In the genomic region with DNA sequence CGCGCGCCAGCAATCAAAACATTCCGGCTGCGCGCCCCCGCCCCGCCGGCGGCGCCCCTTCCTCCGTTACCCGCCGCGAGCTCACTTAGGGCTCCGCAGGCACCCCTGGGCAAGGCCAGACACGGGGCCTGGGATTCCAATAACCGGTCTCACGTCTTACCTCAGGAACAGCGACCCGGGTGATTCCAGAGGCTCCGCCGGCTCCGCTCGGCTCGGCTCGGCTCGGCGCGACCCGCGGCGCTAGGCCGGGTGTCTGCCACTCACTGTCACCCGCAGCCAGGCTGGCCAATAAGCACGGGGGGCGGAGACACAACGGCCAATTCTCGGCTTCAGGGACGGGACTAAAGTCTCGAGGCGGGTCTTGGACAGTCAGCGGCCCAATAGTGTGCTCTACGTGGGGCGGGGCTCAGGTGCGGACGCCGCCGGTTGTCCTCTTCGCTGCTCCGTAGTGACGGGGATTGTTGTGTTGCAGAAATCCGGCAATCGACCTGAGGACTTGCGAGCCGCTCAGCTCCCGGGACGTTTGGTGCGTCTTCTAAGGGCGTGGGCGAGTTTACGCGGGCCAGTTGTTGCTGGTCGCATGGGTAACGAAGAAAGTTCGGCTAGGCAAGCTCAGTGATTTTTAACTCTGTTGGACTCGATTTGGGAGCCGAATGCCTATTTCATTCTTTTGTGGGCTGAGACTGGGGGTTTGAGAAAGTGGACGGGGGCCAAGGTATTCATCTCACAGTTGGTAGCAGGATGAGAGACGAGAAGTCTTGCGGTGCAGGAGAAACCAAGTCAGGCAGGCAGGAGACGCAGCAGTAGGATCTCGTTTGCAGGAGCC, we compare ENCODE assay signal across 8 cellular contexts. TPM values are rescaled to one million over a fixed set of nuclear protein-coding genes. Genes with fewer than 3 reads are reported as not detected.
DNase-seq lines count a peak whose midpoint lies in the region; ATAC-seq and TF ChIP-seq lines count a peak whose summit lies in the region.

A gene with protein sequence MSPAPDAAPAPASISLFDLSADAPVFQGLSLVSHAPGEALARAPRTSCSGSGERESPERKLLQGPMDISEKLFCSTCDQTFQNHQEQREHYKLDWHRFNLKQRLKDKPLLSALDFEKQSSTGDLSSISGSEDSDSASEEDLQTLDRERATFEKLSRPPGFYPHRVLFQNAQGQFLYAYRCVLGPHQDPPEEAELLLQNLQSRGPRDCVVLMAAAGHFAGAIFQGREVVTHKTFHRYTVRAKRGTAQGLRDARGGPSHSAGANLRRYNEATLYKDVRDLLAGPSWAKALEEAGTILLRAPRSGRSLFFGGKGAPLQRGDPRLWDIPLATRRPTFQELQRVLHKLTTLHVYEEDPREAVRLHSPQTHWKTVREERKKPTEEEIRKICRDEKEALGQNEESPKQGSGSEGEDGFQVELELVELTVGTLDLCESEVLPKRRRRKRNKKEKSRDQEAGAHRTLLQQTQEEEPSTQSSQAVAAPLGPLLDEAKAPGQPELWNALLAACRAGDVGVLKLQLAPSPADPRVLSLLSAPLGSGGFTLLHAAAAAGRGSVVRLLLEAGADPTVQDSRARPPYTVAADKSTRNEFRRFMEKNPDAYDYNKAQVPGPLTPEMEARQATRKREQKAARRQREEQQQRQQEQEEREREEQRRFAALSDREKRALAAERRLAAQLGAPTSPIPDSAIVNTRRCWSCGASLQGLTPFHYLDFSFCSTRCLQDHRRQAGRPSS (plus strand): TSS at position 432 of the 826 bp plus-strand sequence. CDS start 452 bp downstream, outside the sequence.
A gene with protein sequence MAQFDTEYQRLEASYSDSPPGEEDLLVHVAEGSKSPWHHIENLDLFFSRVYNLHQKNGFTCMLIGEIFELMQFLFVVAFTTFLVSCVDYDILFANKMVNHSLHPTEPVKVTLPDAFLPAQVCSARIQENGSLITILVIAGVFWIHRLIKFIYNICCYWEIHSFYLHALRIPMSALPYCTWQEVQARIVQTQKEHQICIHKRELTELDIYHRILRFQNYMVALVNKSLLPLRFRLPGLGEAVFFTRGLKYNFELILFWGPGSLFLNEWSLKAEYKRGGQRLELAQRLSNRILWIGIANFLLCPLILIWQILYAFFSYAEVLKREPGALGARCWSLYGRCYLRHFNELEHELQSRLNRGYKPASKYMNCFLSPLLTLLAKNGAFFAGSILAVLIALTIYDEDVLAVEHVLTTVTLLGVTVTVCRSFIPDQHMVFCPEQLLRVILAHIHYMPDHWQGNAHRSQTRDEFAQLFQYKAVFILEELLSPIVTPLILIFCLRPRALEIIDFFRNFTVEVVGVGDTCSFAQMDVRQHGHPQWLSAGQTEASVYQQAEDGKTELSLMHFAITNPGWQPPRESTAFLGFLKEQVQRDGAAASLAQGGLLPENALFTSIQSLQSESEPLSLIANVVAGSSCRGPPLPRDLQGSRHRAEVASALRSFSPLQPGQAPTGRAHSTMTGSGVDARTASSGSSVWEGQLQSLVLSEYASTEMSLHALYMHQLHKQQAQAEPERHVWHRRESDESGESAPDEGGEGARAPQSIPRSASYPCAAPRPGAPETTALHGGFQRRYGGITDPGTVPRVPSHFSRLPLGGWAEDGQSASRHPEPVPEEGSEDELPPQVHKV (minus strand): TSS at position 262 of the 826 bp plus-strand sequence. CDS start 1,612 bp downstream, outside the sequence.

- H3K4me1 ChIP-seq in Karpas-422 (ENCODE audit: low read length) (peaks cover 26% of the 10 kb centered on the region), esophagus muscularis mucosa (peaks cover 27 to 52% (median 40%) of the 10 kb centered on the region in 4 donors)

- no peak for TF ChIP-seq CTCF in esophagus muscularis mucosa (IDR thresholded peaks at IDR 0.05)

- under 1% methylated on average over 30 of the region's 73 CpGs for WGBS in esophagus muscularis mucosa

- no peaks in the 10 kb centered on the region for H4K20me1 ChIP-seq in Karpas-422 (ENCODE audit: insufficient read depth, low read depth, low read length)

- no peaks in the 10 kb centered on the region for H3K9me2 ChIP-seq in Karpas-422 (replicated peaks; ENCODE audit: insufficient read depth, low read length)

- peak within 1 kb of the TSS; percentile 85 for H3K27ac ChIP-seq in Karpas-422 (ENCODE audit: low read length)
- H3K27ac ChIP-seq in esophagus muscularis mucosa (replicated peaks in 1 of 4), result peak within 1 kb of the TSS; percentile 90 to 98 (median 94)

- H2AFZ ChIP-seq in Karpas-422 (ENCODE audit: low read length), result peak within 1 kb of the TSS; percentile 90; the same call in 1 of the 2 replicates

- H3K79me2 ChIP-seq in Karpas-422 (ENCODE audit: low read length), result peaks cover 59% of the 10 kb centered on the region

- DNase-seq in DMS79 treated with DMSO at 0.1 percent for 48 hours (lab: John Stamatoyannopoulos, UW) (peak; percentile 95), Karpas-422 (peak; percentile 99), RKO (ENCODE audit: low spot score) (peak; percentile 99), activated T-helper 1 cell treated with Interleukin-2 at 50 U/mL for 16 hours (ENCODE audit: low read depth) (peak; percentile 96), esophagus muscularis mucosa (ENCODE audit: extremely low spot score) (peak; percentile 100), myocyte (ENCODE audit: low read depth) (peak; percentile 100)
- peak; percentile 97 to 99 for DNase-seq in stimulated activated CD8-positive, alpha-beta memory T cell treated with anti-CD3 and anti-CD28 coated beads, Interleukin-7, amount 100 ng/mL, for 48 hours (ENCODE audit: extremely low read depth in 1 of 2, low read depth in 1 of 2)

- H3K27me3 ChIP-seq in Karpas-422 (ENCODE audit: low read length) (no peaks in the 10 kb centered on the region), esophagus muscularis mucosa (no peaks in the 10 kb centered on the region)

- H3K9me3 ChIP-seq in Karpas-422 (ENCODE audit: low read length) (no peaks in the 10 kb centered on the region), esophagus muscularis mucosa (no peaks in the 10 kb centered on the region)

- TF ChIP-seq EP300 in esophagus muscularis mucosa (IDR thresholded peaks at IDR 0.05), result peak; percentile 28

- ATAC-seq in GM21825 (IDR thresholded peaks at IDR 0.05; ENCODE audit: unreplicated experiment), result peak; percentile 94

- H3K9ac ChIP-seq in Karpas-422 (ENCODE audit: low read length), result peak within 1 kb of the TSS; percentile 94

- intact Hi-C loops in esophagus muscularis mucosa (cut with DNase I), result loop anchor here (2.0 kb wide), 1 partner anchor 15 kb away; a partner anchor contains a TSS

- H3K36me3 ChIP-seq in Karpas-422 (ENCODE audit: insufficient read depth, low read length) (peaks cover 42% of the 10 kb centered on the region), esophagus muscularis mucosa (peaks cover 31 to 64% (median 54%) of the 10 kb centered on the region in 4 donors)

- H3K4me2 ChIP-seq in Karpas-422 (ENCODE audit: low read depth, low read length, poor library complexity, severe bottlenecking), result peak within 1 kb of the TSS; percentile 90

- peak; percentile 51 for TF ChIP-seq POLR2A in esophagus muscularis mucosa (IDR thresholded peaks at IDR 0.05; ENCODE audit: low read depth)

- peak within 1 kb of the TSS; percentile 91 for H3K4me3 ChIP-seq in Karpas-422 (ENCODE audit: low read length)
- peak within 1 kb of the TSS; percentile 63 to 88 (median 80) for H3K4me3 ChIP-seq in esophagus muscularis mucosa

RNA-seq across cellular contexts. Expression of the first gene that starts in this region (rescaled TPM):
- 159 and 230 TPM in 2 replicates for total RNA-seq in Karpas-422 (2014; rRNA removed; shearing (Covaris generic); ENCODE audit: low replicate concordance)
- total RNA-seq in esophagus muscularis mucosa, result 10 to 100 TPM; 20.4 to 34.1 (median 27.6) TPM
- 27.9 and 36.4 TPM in 2 replicates for total RNA-seq in myocyte
- polyA plus RNA-seq in myocyte (2012), result 23.4 TPM

RNA-seq across cellular contexts. Expression of the second gene that starts in this region (rescaled TPM):
- 16.6 and 25.9 TPM in 2 replicates for total RNA-seq in Karpas-422 (2014; rRNA removed; shearing (Covaris generic); ENCODE audit: low replicate concordance)
- total RNA-seq in esophagus muscularis mucosa (10 to 100 TPM; 41.5 to 75.3 (median 56.2) TPM), myocyte (97.6 and 108 TPM in 2 replicates)
- 95.8 TPM for polyA plus RNA-seq in myocyte (2012)

Comparison
In these comparisons a context has a peak if more than half of its experiments do, and no peak if none do; other contexts are left out.
1. Peak in every context shown above with its lines: DNase-seq, ATAC-seq, H3K4me3 ChIP-seq and H3K27ac ChIP-seq.